ENCODE assay signal across 23 cellular contexts in genomic region chr16:4152267-4152666, GRCh38. TPM values are rescaled to one million over a fixed set of nuclear protein-coding genes. Genes with fewer than 3 reads are reported as not detected.
A peak's percentile ranks its signal among the peaks of the same experiment; 100 is the strongest.
DNase-seq lines count a peak whose midpoint lies in the region; ATAC-seq, FAIRE-seq and TF ChIP-seq lines count a peak whose summit lies in the region.
"Had no signal": no experiment of that assay in that cellular context is flagged by ENCODE, and none has a peak within 500 bp of the region (broad histone marks: within the 10 kb centered on the region; RNA-seq: fewer than 3 reads in every experiment).

No MANE protein-coding gene starts in this region.

- H4K8ac ChIP-seq in neuronal stem cell (ENCODE audit: low read depth, low read length), result no peak overlapping the region

- FAIRE-seq in HepG2 (lab: Jason Lieb, UNC) (no peak), endometrium (lab: Jason Lieb, UNC) (peak; percentile 26)
- FAIRE-seq: A204.1, D721Med had no signal

- intact Hi-C loops in HepG2 (cut with micrococcal nuclease; ENCODE audit: unreplicated experiment), result no loop called here
- intact Hi-C loops in right lobe of liver (cut with DNase I), result no loop called here

- H2AFZ ChIP-seq in HepG2 (ENCODE audit: low read length) (no peak overlapping the region), neuronal stem cell (ENCODE audit: low read length) (peak overlapping the region; percentile 64)

- no peak overlapping the region for H2BK5ac ChIP-seq in neuronal stem cell (ENCODE audit: low read length)

- H3K4me2 ChIP-seq in HepG2 (ENCODE audit: low read depth, low read length), result peak overlapping the region; percentile 34
- H3K4me2 ChIP-seq in neuronal stem cell (ENCODE audit: insufficient read depth, low read length, poor library complexity, severe bottlenecking), result no peak overlapping the region
- H3K4me2 ChIP-seq: BLaER1 treated with 17β-estradiol and CSF1 and Interleukin-3, amounts not matched to agents 10 nM and 100 nM had no signal

- H3K79me2 ChIP-seq in HepG2 (ENCODE audit: insufficient read depth, low read length), result no peaks in the 10 kb centered on the region

- no peak overlapping the region for H3K4me3 ChIP-seq in HepG2 (replicated peaks in 1 of 3; ENCODE audit: insufficient read depth in 1 of 3, low read depth in 2 of 3, low read length in 3 of 3)
- H3K4me3 ChIP-seq in right lobe of liver, result no peak overlapping the region
- peak overlapping the region in 1 of 2 donors; percentile 39 for H3K4me3 ChIP-seq in neuronal stem cell (ENCODE audit: low read length in 2 of 2)
- H3K4me3 ChIP-seq: BLaER1 treated with 17β-estradiol and CSF1 and Interleukin-3, amounts not matched to agents 10 nM and 100 nM had no signal

- no peak for TF ChIP-seq CTCF in HepG2 (CRISPR knock-in tag; IDR thresholded peaks at IDR 0.05)
- TF ChIP-seq CTCF in right lobe of liver (IDR thresholded peaks at IDR 0.05), result no peak
- TF ChIP-seq CTCF in GM10266 (IDR thresholded peaks at IDR 0.05; ENCODE audit: control insufficient read depth, insufficient read depth, low read depth, missing control alignments), result no peak
- no peak for TF ChIP-seq CTCF in GM13977 (IDR thresholded peaks at IDR 0.05; ENCODE audit: extremely low read depth, insufficient read depth, missing control alignments)

- H4K20me1 ChIP-seq in HepG2 (ENCODE audit: insufficient read depth, low read length), result no peaks in the 10 kb centered on the region
- H4K20me1 ChIP-seq: BLaER1 treated with 17β-estradiol and CSF1 and Interleukin-3, amounts not matched to agents 10 nM and 100 nM had no signal

- in situ Hi-C loops in HepG2 (cut with HindIII; ENCODE audit: extremely low pct_ligation_motif_present, low pct_unique_long_range_greater_than_20kb) (no loop called here), GM13977 (cut with MboI; ENCODE audit: low pct_unique_long_range_greater_than_20kb, low sequenced_read_pairs, unreplicated experiment) (no loop called here)

- peak overlapping the region; percentile 68 for H3K23ac ChIP-seq in neuronal stem cell (ENCODE audit: low read depth, low read length, poor library complexity)

- H3K27me3 ChIP-seq in HepG2 (ENCODE audit: control insufficient read depth in 1 of 2, insufficient read depth in 2 of 2, low read length in 2 of 2), result no peaks in the 10 kb centered on the region
- H3K27me3 ChIP-seq in right lobe of liver, result no peaks in the 10 kb centered on the region
- no peaks in the 10 kb centered on the region for H3K27me3 ChIP-seq in neuronal stem cell (ENCODE audit: control insufficient read depth in 3 of 3, insufficient read depth in 3 of 3, low read depth in 1 of 3, low read length in 3 of 3)
- H3K27me3 ChIP-seq: BLaER1 treated with 17β-estradiol and CSF1 and Interleukin-3, amounts not matched to agents 10 nM and 100 nM had no signal

- WGBS in HepG2 (ENCODE audit: low lambda C conversion rate), result 0% methylated on average over 1 of the region's 5 CpGs
- WGBS in right lobe of liver (ENCODE audit: insufficient coverage, low coverage, low lambda C conversion rate, missing lambda C conversion rate), result no CpG with 5 or more reads among the region's 5 CpGs
- WGBS in neuronal stem cell (ENCODE audit: extremely low coverage in 2 of 2, insufficient read length in 2 of 2, insufficient replicate concordance in 1 of 2), 2 donors, result no CpG with 5 or more reads among the region's 5 CpGs

- DNase-seq in HepG2 (ENCODE audit: low spot score) (no peak), right lobe of liver (no peak), neuronal stem cell (ENCODE audit: low spot score) (no peak), GM10266 (ENCODE audit: extremely low spot score) (no peak), GM13977 (ENCODE audit: low spot score) (no peak)
- DNase-seq: CD4-positive, alpha-beta T cell; KBM-7; MV-4-11; NCI-H1105; NCI-H1436 treated with DMSO at 0.1 percent for 48 hours; NCI-H187 treated with DMSO at 0.1 percent for 48 hours; NCI-H2227 treated with DMSO at 0.1 percent for 48 hours; NCI-H526 treated with DMSO at 0.1 percent for 48 hours; SHP77 had no signal

- no peak overlapping the region for H3K27ac ChIP-seq in HepG2 (ENCODE audit: extremely low read length, insufficient read depth, low read length)
- H3K27ac ChIP-seq in right lobe of liver, result no peak overlapping the region
- H3K27ac ChIP-seq in neuronal stem cell (replicated peaks; ENCODE audit: low read length), result no peak overlapping the region
- H3K27ac ChIP-seq: BLaER1 treated with 17β-estradiol and CSF1 and Interleukin-3, amounts not matched to agents 10 nM and 100 nM; HL-60; RWPE1 had no signal

- ATAC-seq in HepG2 (peak; percentile 59), right lobe of liver (no peak), HG02938 (IDR thresholded peaks at IDR 0.05; ENCODE audit: unreplicated experiment) (no peak)
- ATAC-seq: HCT116, Panc1 had no signal

- no peak overlapping the region for H2BK12ac ChIP-seq in neuronal stem cell (ENCODE audit: low read length)

- no peaks in the 10 kb centered on the region for H3K79me1 ChIP-seq in neuronal stem cell (ENCODE audit: low read depth, low read length)

- H3K9me3 ChIP-seq in HepG2 (ENCODE audit: low read length), result no peaks in the 10 kb centered on the region
- H3K9me3 ChIP-seq in right lobe of liver, result no peaks in the 10 kb centered on the region
- H3K9me3 ChIP-seq in neuronal stem cell (replicated peaks in 1 of 2; ENCODE audit: control insufficient read depth in 2 of 2, insufficient read depth in 1 of 2, low read depth in 1 of 2, low read length in 2 of 2), result peaks cover 0 to 5% of the 10 kb centered on the region in 2 donors

- H4K91ac ChIP-seq in neuronal stem cell (ENCODE audit: low read depth, low read length, poor library complexity), result no peak overlapping the region

- H3K14ac ChIP-seq in neuronal stem cell (ENCODE audit: low read length), result no peak overlapping the region

- no peaks in the 10 kb centered on the region for H3K36me3 ChIP-seq in HepG2 (replicated peaks in 1 of 2; ENCODE audit: control insufficient read depth in 1 of 2, insufficient read depth in 2 of 2, low read length in 2 of 2)
- H3K36me3 ChIP-seq in right lobe of liver, result no peaks in the 10 kb centered on the region
- H3K36me3 ChIP-seq in neuronal stem cell (replicated peaks in 1 of 2; ENCODE audit: control insufficient read depth in 2 of 2, insufficient read depth in 2 of 2, low read length in 2 of 2), result no peaks in the 10 kb centered on the region
- H3K36me3 ChIP-seq: BLaER1 treated with 17β-estradiol and CSF1 and Interleukin-3, amounts not matched to agents 10 nM and 100 nM had no signal

- H3K18ac ChIP-seq in neuronal stem cell (ENCODE audit: low read length), result no peak overlapping the region

- H2BK120ac ChIP-seq in neuronal stem cell (ENCODE audit: low read depth, low read length), result no peak overlapping the region

- no peak overlapping the region for H2AK5ac ChIP-seq in neuronal stem cell (ENCODE audit: low read depth, low read length)

- no peak overlapping the region for H3K9ac ChIP-seq in HepG2 (ENCODE audit: insufficient read depth, low read depth, low read length)
- H3K9ac ChIP-seq in neuronal stem cell (ENCODE audit: low read depth, low read length, poor library complexity), result no peak overlapping the region
- H3K9ac ChIP-seq: BLaER1 treated with 17β-estradiol and CSF1 and Interleukin-3, amounts not matched to agents 10 nM and 100 nM had no signal

- TF ChIP-seq EP300 in HepG2 (IDR thresholded peaks at IDR 0.05; ENCODE audit: low read depth in 2 of 2, low read length in 2 of 2), result no peak
- TF ChIP-seq EP300 in HepG2 (CRISPR knock-in tag; IDR thresholded peaks at IDR 0.05; ENCODE audit: borderline replicate concordance), result no peak

- TF ChIP-seq POLR2A in HepG2 (IDR thresholded peaks at IDR 0.05; ENCODE audit: insufficient read depth in 1 of 2, low read depth in 2 of 2, low read length in 2 of 2) (no peak), right lobe of liver (IDR thresholded peaks at IDR 0.05) (no peak)

- BruUV-seq in HepG2 (replicated peaks; lab: Mats Ljungman, UMichigan), result no TSS peak

- H3K4me1 ChIP-seq in HepG2 (ENCODE audit: insufficient read depth, low read length) (peaks cover 24% of the 10 kb centered on the region), right lobe of liver (peaks cover 0 to under 1% (median 0%) of the 10 kb centered on the region in 4 donors), neuronal stem cell (ENCODE audit: control insufficient read depth in 2 of 2, insufficient read depth in 1 of 2, low read depth in 1 of 2, low read length in 2 of 2) (no peaks in the 10 kb centered on the region)

- no peak for TF ChIP-seq RAD21 in HepG2 (CRISPR knock-in tag; IDR thresholded peaks at IDR 0.05)

- CTCF ChIA-PET in HepG2 (lab: Yijun Ruan, JAX; ENCODE audit: low intra/inter-chr PET ratio, low total read pairs), result no interaction called here

- no peak overlapping the region for H3K4ac ChIP-seq in neuronal stem cell (ENCODE audit: low read length)

- H2BK15ac ChIP-seq in neuronal stem cell (ENCODE audit: low read length), result no peak overlapping the region

- POLR2A ChIA-PET in HepG2 (lab: Yijun Ruan, JAX), result no interaction called here

TF ChIP-seq in HepG2, 621 proteins besides CTCF, POLR2A, EP300 and RAD21 (continues in another document):
- TF ChIP-seq ZNF121 (CRISPR knock-in tag; IDR thresholded peaks at IDR 0.05), result no peak
- TF ChIP-seq ZSCAN30 (CRISPR knock-in tag; IDR thresholded peaks at IDR 0.05), result no peak

RNA-seq across cellular contexts. Expression of gene ADCY9, which starts 36.0 kb away (rescaled TPM):
- total RNA-seq in HepG2 (2016; rRNA removed; fragmentation: Illumina TruSeq; extraction: Trizol) (9.6 and 11.2 TPM in 2 replicates), right lobe of liver (10 to 100 TPM; 17.3 to 41.5 (median 25.6) TPM)
- 6.9 and 7.1 TPM in 2 replicates for total RNA-seq in HepG2 (2016; cell fraction: cytosol; rRNA removed; fragmentation: Illumina TruSeq; extraction: Trizol; ENCODE audit: low read depth)
- total RNA-seq in HepG2 (2016; cell fraction: insoluble cytoplasmic fraction; rRNA removed; fragmentation: Illumina TruSeq; extraction: Trizol), result 7.0 and 12.1 TPM in 2 replicates
- 4.4 and 4.6 TPM in 2 replicates for total RNA-seq in HepG2 (2016; cell fraction: membrane; rRNA removed; fragmentation: Illumina TruSeq; extraction: Trizol)
- 15.9 and 17.5 TPM in 2 replicates for total RNA-seq in HepG2 (2016; cell fraction: nucleus; rRNA removed; fragmentation: Illumina TruSeq; extraction: Trizol)
- polyA plus RNA-seq in HepG2 (2011; rRNA removed), result 13.6 and 13.9 TPM in 2 replicates
- 15.9 and 17.7 TPM in 2 replicates for polyA plus RNA-seq in HepG2 (2011; cell fraction: cytosol; rRNA removed)
- 26.9 and 30.6 TPM in 2 replicates for polyA plus RNA-seq in HepG2 (2011; cell fraction: nucleus; rRNA removed)
- polyA plus RNA-seq in HepG2 (2012), result 15.9 and 19.6 TPM in 2 replicates
- 0.63 and 1.1 TPM in 2 replicates for polyA plus RNA-seq in HepG2 (2016; cell fraction: cytosol; fragmentation: Illumina TruSeq; extraction: Trizol; ENCODE audit: low read depth)
- polyA plus RNA-seq in HepG2 (2016; cell fraction: insoluble cytoplasmic fraction; fragmentation: Illumina TruSeq; extraction: Trizol; ENCODE audit: low read depth), result 5.6 and 8.0 TPM in 2 replicates
- 2.0 and 2.1 TPM in 2 replicates for polyA plus RNA-seq in HepG2 (2016; cell fraction: membrane; fragmentation: Illumina TruSeq; extraction: Trizol; ENCODE audit: low read depth)
- 16.3 and 17.4 TPM in 2 replicates for polyA plus RNA-seq in HepG2 (2016; cell fraction: nucleus; fragmentation: Illumina TruSeq; extraction: Trizol; ENCODE audit: insufficient read depth, low read depth)
- polyA minus RNA-seq in HepG2 (2011; rRNA and poly(A)+ RNA removed; ENCODE audit: low replicate concordance), result 21.8 and 108 TPM in 2 replicates
- 53.6 and 62.1 TPM in 2 replicates for polyA minus RNA-seq in HepG2 (2011; cell fraction: cytosol; rRNA and poly(A)+ RNA removed)
- polyA minus RNA-seq in HepG2 (2011; cell fraction: nucleus; rRNA and poly(A)+ RNA removed), result 33.7 and 36.4 TPM in 2 replicates
- polyA plus RNA-seq in neuronal stem cell (2013, experiment 1 of 2), result 3.3 TPM
- 3.1 TPM for polyA plus RNA-seq in neuronal stem cell (2013, experiment 2 of 2)
